Comparison of ENCODE assay signal across 24 cellular contexts in the genomic region with DNA sequence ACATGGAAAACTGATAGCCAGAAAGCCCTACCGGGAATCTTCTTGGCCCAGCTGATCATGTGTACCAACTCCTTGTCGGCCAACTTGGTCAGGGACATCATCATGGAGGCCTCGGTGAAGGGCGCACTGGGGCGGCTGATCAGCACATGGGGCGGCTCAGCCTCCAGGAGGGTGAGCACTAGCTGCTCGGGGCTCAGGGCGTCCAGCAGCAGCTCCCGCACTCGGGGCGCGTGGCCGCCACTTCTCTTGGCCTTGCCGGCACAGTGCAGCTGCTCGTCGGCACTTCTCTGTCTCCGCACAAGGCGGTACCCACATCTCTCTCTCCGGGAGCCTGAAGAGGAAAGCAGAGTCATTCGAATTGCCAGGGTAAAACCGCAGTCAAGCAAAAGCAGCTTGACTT. TPM values are rescaled to one million over a fixed set of nuclear protein-coding genes. Genes with fewer than 3 reads are reported as not detected.
"Had no signal": no experiment of that assay in that cellular context is flagged by ENCODE, and none has a peak within 500 bp of the region (broad histone marks: within the 10 kb centered on the region; RNA-seq: fewer than 3 reads in every experiment).

No MANE protein-coding gene starts in this region.

- H3K9me2 ChIP-seq: SK-N-SH had no signal

- H3K4me1 Mint-ChIP-seq: T-cell had no signal

- H3K9ac ChIP-seq: KMS-11, SK-N-SH had no signal

- H3K4me3 Mint-ChIP-seq: IgD-negative memory B cell, T-cell had no signal

- H3K36me3 Mint-ChIP-seq: T-cell had no signal

- H3K4me3 ChIP-seq: K562 had no signal

- ATAC-seq: HepG2, K562, Panc1, T-cell had no signal

- H3K27me3 Mint-ChIP-seq: IgD-negative memory B cell, T-cell had no signal

- H3K4me2 ChIP-seq: KMS-11, SK-N-SH had no signal

- H3K9me3 Mint-ChIP-seq: IgD-negative memory B cell, T-cell had no signal

- H3K27ac ChIP-seq: KMS-11, RWPE1 had no signal

- H3K27ac Mint-ChIP-seq: IgD-negative memory B cell, T-cell had no signal

- H3K9me3 ChIP-seq: SK-N-SH had no signal

- DNase-seq: NCI-H1092, NCI-H1105 treated with DMSO at 0.1 percent for 48 hours, NCI-H1417 treated with DMSO at 0.1 percent for 48 hours, NCI-H146, NCI-H1694 treated with DMSO at 0.1 percent for 48 hours, NCI-H1930, NCI-H2081, NCI-H2107, NCI-H2227 treated with DMSO at 0.1 percent for 48 hours, NCI-H524, NCI-H526 treated with DMSO at 0.1 percent for 48 hours, NCI-H748 treated with DMSO at 0.1 percent for 48 hours, PC-3, SHP77, SK-N-SH, SW 1271, T-cell had no signal

RNA-seq across cellular contexts. Expression of a gene that starts 33.8 kb away (rescaled TPM):
- total RNA-seq: HT-29 had no signal
